In the genomic region with DNA sequence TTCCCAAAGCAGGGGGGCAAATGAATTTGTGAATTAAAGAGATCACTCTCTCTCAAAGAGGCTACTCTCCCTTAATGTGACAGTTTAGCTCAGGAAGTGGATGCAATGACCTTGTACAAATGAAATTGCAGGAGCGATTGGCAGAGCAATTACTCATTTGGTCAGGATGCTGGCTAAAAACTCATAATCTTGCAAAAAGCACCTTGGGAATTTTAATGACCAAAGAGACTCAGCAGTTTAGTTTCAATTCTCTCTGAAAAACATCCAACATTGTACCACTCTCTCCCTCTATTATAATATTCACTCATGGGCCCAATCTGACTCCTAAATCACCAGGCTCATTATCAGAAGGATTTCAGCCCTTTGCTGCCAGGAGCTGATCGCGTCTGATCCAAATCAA, we compare ENCODE assay signal across 15 cellular contexts. TPM values are rescaled to one million over a fixed set of nuclear protein-coding genes. Genes with fewer than 3 reads are reported as not detected.
DNase-seq lines count a peak whose midpoint lies in the region; ATAC-seq, FAIRE-seq and TF ChIP-seq lines count a peak whose summit lies in the region.
"Had no signal": no experiment of that assay in that cellular context is flagged by ENCODE, and none has a peak within 500 bp of the region (broad histone marks: within the 10 kb centered on the region; RNA-seq: fewer than 3 reads in every experiment).

No MANE protein-coding gene starts in this region.

- H3K9me3 Mint-ChIP-seq in HFFc6 = no peaks in the 10 kb centered on the region
- H3K9me3 Mint-ChIP-seq in astrocyte (ENCODE audit: unreplicated experiment) = no peaks in the 10 kb centered on the region
- H3K9me3 Mint-ChIP-seq in CD8-positive, alpha-beta T cell = no peaks in the 10 kb centered on the region
- peaks cover 4% of the 10 kb centered on the region for H3K9me3 Mint-ChIP-seq in stimulated activated memory B cell treated with anti-CD40 and anti-IgM and Interleukin-4, amounts not matched to agents 10 μg/mL and 1 μg/mL and 100 μg/mL, for 72 hours
- H3K9me3 Mint-ChIP-seq: activated naive CD8-positive, alpha-beta T cell treated with anti-CD3 and anti-CD28 coated beads for 36 hours; stimulated activated naive CD8-positive, alpha-beta T cell treated with anti-CD3 and anti-CD28 coated beads, Interleukin-15, amount 100 ng/mL, for 72 hours had no signal

- no peaks in the 10 kb centered on the region for H3K36me3 ChIP-seq in astrocyte (ENCODE audit: insufficient read depth, low read length)
- no peaks in the 10 kb centered on the region for H3K36me3 ChIP-seq in keratinocyte (ENCODE audit: control insufficient read depth in 2 of 2, extremely low read depth in 1 of 2, insufficient read depth in 2 of 2, low read length in 2 of 2)
- H3K36me3 ChIP-seq in subcutaneous abdominal adipose tissue (ENCODE audit: control insufficient read depth in 5 of 5, insufficient read depth in 5 of 5, low read length in 5 of 5) = no peaks in the 10 kb centered on the region
- H3K36me3 ChIP-seq in CD8-positive, alpha-beta T cell (ENCODE audit: insufficient read depth, low read length) = no peaks in the 10 kb centered on the region

- H3K27me3 Mint-ChIP-seq in HFFc6 (ENCODE audit: insufficient read depth) = no peaks in the 10 kb centered on the region
- H3K27me3 Mint-ChIP-seq in astrocyte (ENCODE audit: low read depth, unreplicated experiment) = no peaks in the 10 kb centered on the region
- H3K27me3 Mint-ChIP-seq in CD8-positive, alpha-beta T cell (ENCODE audit: low read depth) = no peaks in the 10 kb centered on the region
- no peaks in the 10 kb centered on the region for H3K27me3 Mint-ChIP-seq in stimulated activated memory B cell treated with anti-CD40 and anti-IgM and Interleukin-4, amounts not matched to agents 10 μg/mL and 1 μg/mL and 100 μg/mL, for 72 hours
- H3K27me3 Mint-ChIP-seq: activated naive CD8-positive, alpha-beta T cell treated with anti-CD3 and anti-CD28 coated beads for 36 hours; stimulated activated naive CD8-positive, alpha-beta T cell treated with anti-CD3 and anti-CD28 coated beads, Interleukin-15, amount 100 ng/mL, for 72 hours had no signal

- H3K4me1 Mint-ChIP-seq in HFFc6 (ENCODE audit: low read depth) (peaks cover 100% of the 10 kb centered on the region), astrocyte (ENCODE audit: low read depth, unreplicated experiment) (peaks cover 83% of the 10 kb centered on the region)
- no peaks in the 10 kb centered on the region for H3K4me1 Mint-ChIP-seq in CD8-positive, alpha-beta T cell (ENCODE audit: low read depth)
- no peaks in the 10 kb centered on the region for H3K4me1 Mint-ChIP-seq in stimulated activated memory B cell treated with anti-CD40 and anti-IgM and Interleukin-4, amounts not matched to agents 10 μg/mL and 1 μg/mL and 100 μg/mL, for 72 hours
- H3K4me1 Mint-ChIP-seq: activated naive CD8-positive, alpha-beta T cell treated with anti-CD3 and anti-CD28 coated beads for 36 hours; stimulated activated naive CD8-positive, alpha-beta T cell treated with anti-CD3 and anti-CD28 coated beads, Interleukin-15, amount 100 ng/mL, for 72 hours had no signal

- dilution Hi-C loops in keratinocyte (cut with MboI; ENCODE audit: extremely low pct_ligation_motif_present, low sequenced_read_pairs) = no loop called here

- H3K27me3 ChIP-seq in astrocyte (ENCODE audit: insufficient read depth, low read length) (no peaks in the 10 kb centered on the region), keratinocyte (ENCODE audit: control insufficient read depth, extremely low read depth, insufficient read depth, low read length) (no peaks in the 10 kb centered on the region), subcutaneous abdominal adipose tissue (ENCODE audit: control insufficient read depth in 5 of 5, insufficient read depth in 4 of 5, low read length in 5 of 5) (no peaks in the 10 kb centered on the region)
- no peaks in the 10 kb centered on the region for H3K27me3 ChIP-seq in CD8-positive, alpha-beta T cell (ENCODE audit: insufficient read depth, low read length)

- H3K27ac ChIP-seq in astrocyte (ENCODE audit: low read depth, low read length) (peak overlapping the region; percentile 94), keratinocyte (ENCODE audit: control insufficient read depth, insufficient read depth, low read length) (peak overlapping the region; percentile 92), subcutaneous abdominal adipose tissue (ENCODE audit: low read depth, low read length) (peak overlapping the region; percentile 78)
- no peak overlapping the region for H3K27ac ChIP-seq in CD8-positive, alpha-beta T cell (ENCODE audit: low read depth, low read length)

- H3K36me3 Mint-ChIP-seq in HFFc6 (ENCODE audit: low read depth) (peaks cover 5% of the 10 kb centered on the region; the same call in 1 of the 2 replicates), astrocyte (ENCODE audit: low read depth, unreplicated experiment) (no peaks in the 10 kb centered on the region)
- H3K36me3 Mint-ChIP-seq in CD8-positive, alpha-beta T cell = no peaks in the 10 kb centered on the region
- no peaks in the 10 kb centered on the region for H3K36me3 Mint-ChIP-seq in stimulated activated memory B cell treated with anti-CD40 and anti-IgM and Interleukin-4, amounts not matched to agents 10 μg/mL and 1 μg/mL and 100 μg/mL, for 72 hours
- H3K36me3 Mint-ChIP-seq: activated naive CD8-positive, alpha-beta T cell treated with anti-CD3 and anti-CD28 coated beads for 36 hours had no signal

- no peaks in the 10 kb centered on the region for H4K20me1 ChIP-seq in astrocyte (ENCODE audit: insufficient read depth, low read length)
- no peaks in the 10 kb centered on the region for H4K20me1 ChIP-seq in keratinocyte (ENCODE audit: control insufficient read depth, extremely low read depth, insufficient read depth, low read length)

- no peak for ATAC-seq in CD8-positive, alpha-beta T cell
- no peak for ATAC-seq in stimulated activated memory B cell treated with anti-CD40 and anti-IgM and Interleukin-4, amounts not matched to agents 10 μg/mL and 1 μg/mL and 100 μg/mL, for 72 hours
- ATAC-seq in HG03460 (IDR thresholded peaks at IDR 0.05; ENCODE audit: unreplicated experiment) = no peak
- ATAC-seq: stimulated activated naive CD8-positive, alpha-beta T cell treated with anti-CD3 and anti-CD28 coated beads, Interleukin-15, amount 100 ng/mL, for 72 hours had no signal

- no peaks in the 10 kb centered on the region for H3K9me3 ChIP-seq in astrocyte (ENCODE audit: insufficient read depth, low read depth, low read length)
- H3K9me3 ChIP-seq in keratinocyte (ENCODE audit: control insufficient read depth, low read depth, low read length) = no peaks in the 10 kb centered on the region
- no peaks in the 10 kb centered on the region for H3K9me3 ChIP-seq in subcutaneous abdominal adipose tissue (ENCODE audit: control insufficient read depth in 5 of 5, low read length in 5 of 5)
- no peaks in the 10 kb centered on the region for H3K9me3 ChIP-seq in CD8-positive, alpha-beta T cell (ENCODE audit: low read length)

- H3K79me2 ChIP-seq in astrocyte (ENCODE audit: insufficient read depth, low read length) (peaks cover 87% of the 10 kb centered on the region), keratinocyte (ENCODE audit: control insufficient read depth, insufficient read depth, low read length) (peaks cover 71% of the 10 kb centered on the region)

- DNase-seq in HFFc6 (peak; percentile 59), astrocyte (ENCODE audit: low read depth) (peak; percentile 48), keratinocyte (ENCODE audit: low read depth, low spot score) (no peak)
- DNase-seq in CD8-positive, alpha-beta T cell = no peak
- DNase-seq in activated CD4-positive, alpha-beta T cell treated with anti-CD3 and anti-CD28 coated beads, Interleukin-2, amount 50 U/mL, for 4 hours = no peak
- DNase-seq: activated naive CD8-positive, alpha-beta T cell treated with anti-CD3 and anti-CD28 coated beads for 36 hours; effector CD4-positive, alpha-beta T cell; head of caudate nucleus; MV-4-11; NCI-H345; RPMI8226; stimulated activated naive CD8-positive, alpha-beta T cell treated with anti-CD3 and anti-CD28 coated beads, Interleukin-15, amount 100 ng/mL, for 72 hours had no signal

- no peak overlapping the region for H2AFZ ChIP-seq in astrocyte (ENCODE audit: low read depth, low read length)
- no peak overlapping the region for H2AFZ ChIP-seq in keratinocyte (ENCODE audit: control insufficient read depth, low read length)

- TF ChIP-seq CTCF in HFFc6 (IDR thresholded peaks at IDR 0.05) (no peak), astrocyte (IDR thresholded peaks at IDR 0.05; ENCODE audit: insufficient read depth, low read depth, low read length) (no peak), keratinocyte (optimal IDR thresholded peaks at IDR 0.05 in 1 of 3, IDR thresholded peaks at IDR 0.05 in 1 of 3, conservative IDR thresholded peaks at IDR 0.05 in 1 of 3; ENCODE audit: extremely low read depth in 1 of 3, insufficient read depth in 2 of 3, low read length in 3 of 3) (no peak)
- no peak for TF ChIP-seq CTCF in CD8-positive, alpha-beta T cell (IDR thresholded peaks at IDR 0.05)

- intact Hi-C loops in CD8-positive, alpha-beta T cell (cut with DNase I, micrococcal nuclease) = no loop called here

- peaks cover 82% of the 10 kb centered on the region for H3K4me1 ChIP-seq in astrocyte (ENCODE audit: insufficient read depth, low read length)
- peaks cover 87% of the 10 kb centered on the region for H3K4me1 ChIP-seq in keratinocyte (ENCODE audit: control insufficient read depth, extremely low read depth, insufficient read depth, low read length)
- H3K4me1 ChIP-seq in subcutaneous abdominal adipose tissue (ENCODE audit: control insufficient read depth in 5 of 5, insufficient read depth in 5 of 5, low read length in 5 of 5) = peaks cover 4 to 70% (median 39%) of the 10 kb centered on the region in 5 donors
- no peaks in the 10 kb centered on the region for H3K4me1 ChIP-seq in CD8-positive, alpha-beta T cell (ENCODE audit: insufficient read depth, low read length)

- no peaks in the 10 kb centered on the region for H3K9me1 ChIP-seq in keratinocyte (ENCODE audit: control insufficient read depth, extremely low read depth, insufficient read depth, low read length)

- H3K4me3 ChIP-seq in astrocyte (ENCODE audit: insufficient read depth, low read depth, low read length) (peak overlapping the region; percentile 38), keratinocyte (ENCODE audit: control insufficient read depth in 2 of 3, extremely low read depth in 1 of 3, insufficient read depth in 2 of 3, low read depth in 1 of 3, low read length in 3 of 3) (peak overlapping the region in 1 of 3 experiments; percentile 31), subcutaneous abdominal adipose tissue (ENCODE audit: low read depth in 1 of 5, low read length in 5 of 5) (no peak overlapping the region)
- no peak overlapping the region for H3K4me3 ChIP-seq in CD8-positive, alpha-beta T cell (ENCODE audit: low read depth, low read length)

- POLR2A ChIA-PET in CD8-positive, alpha-beta T cell (lab: Charles Lee) = no interaction called here

- H3K27ac Mint-ChIP-seq in HFFc6 (peak overlapping the region; percentile 90), astrocyte (ENCODE audit: unreplicated experiment) (peak overlapping the region; percentile 99)
- H3K27ac Mint-ChIP-seq in CD8-positive, alpha-beta T cell = no peak overlapping the region
- no peak overlapping the region for H3K27ac Mint-ChIP-seq in stimulated activated memory B cell treated with anti-CD40 and anti-IgM and Interleukin-4, amounts not matched to agents 10 μg/mL and 1 μg/mL and 100 μg/mL, for 72 hours
- H3K27ac Mint-ChIP-seq: activated naive CD8-positive, alpha-beta T cell treated with anti-CD3 and anti-CD28 coated beads for 36 hours; stimulated activated naive CD8-positive, alpha-beta T cell treated with anti-CD3 and anti-CD28 coated beads, Interleukin-15, amount 100 ng/mL, for 72 hours had no signal

- FAIRE-seq in astrocyte (lab: Jason Lieb, UNC) = no peak
- no peak for FAIRE-seq in keratinocyte (lab: Jason Lieb, UNC)

- H3K4me2 ChIP-seq in astrocyte (ENCODE audit: low read length) = peak overlapping the region; percentile 79
- peak overlapping the region; percentile 93 for H3K4me2 ChIP-seq in keratinocyte (ENCODE audit: control insufficient read depth, extremely low read depth, insufficient read depth, low read depth, low read length)

- CTCF ChIA-PET in CD8-positive, alpha-beta T cell (lab: Charles Lee) = no interaction called here

- H3K4me3 Mint-ChIP-seq in HFFc6 (peak overlapping the region; percentile 69), astrocyte (ENCODE audit: unreplicated experiment) (peak overlapping the region; percentile 55)
- H3K4me3 Mint-ChIP-seq in CD8-positive, alpha-beta T cell = no peak overlapping the region
- H3K4me3 Mint-ChIP-seq in stimulated activated memory B cell treated with anti-CD40 and anti-IgM and Interleukin-4, amounts not matched to agents 10 μg/mL and 1 μg/mL and 100 μg/mL, for 72 hours = no peak overlapping the region
- H3K4me3 Mint-ChIP-seq: activated naive CD8-positive, alpha-beta T cell treated with anti-CD3 and anti-CD28 coated beads for 36 hours; stimulated activated naive CD8-positive, alpha-beta T cell treated with anti-CD3 and anti-CD28 coated beads, Interleukin-15, amount 100 ng/mL, for 72 hours had no signal

- H3K9ac ChIP-seq in astrocyte (ENCODE audit: low read length) = peak overlapping the region; percentile 72
- peak overlapping the region; percentile 74 for H3K9ac ChIP-seq in keratinocyte (ENCODE audit: control insufficient read depth, extremely low read depth, insufficient read depth, low read length)
- H3K9ac ChIP-seq in subcutaneous abdominal adipose tissue (ENCODE audit: low read length in 5 of 5) = no peak overlapping the region

RNA-seq across cellular contexts. Expression of gene PDGFC, which starts 26.1 kb away (rescaled TPM):
- 100 to 1,000 TPM in 1 of 6 experiments, 10 to 100 TPM in 5; 71.5 to 112 (median 76.1) TPM for total RNA-seq in HFFc6 (2021; fragmentation: NEBNext Ultra II Directional; extraction: Animal tissue kit (Norgen Biotek cat#: 25700))
- 167 and 188 TPM in 2 replicates for total RNA-seq in astrocyte
- 19.5 to 29.7 TPM (median 28.9 TPM) in 3 replicates for polyA plus RNA-seq in keratinocyte
- 22.1 TPM for polyA plus RNA-seq in keratinocyte (2011; ENCODE audit: low read depth)
- polyA plus RNA-seq in keratinocyte (2011; cell fraction: cytosol; rRNA removed) = 11.6 and 23.3 TPM in 2 replicates
- polyA plus RNA-seq in keratinocyte (2011; cell fraction: nucleus; rRNA removed) = 34.6 and 37.1 TPM in 2 replicates
- polyA plus RNA-seq in keratinocyte (2012; ENCODE audit: low replicate concordance) = 12.8 and 36.2 TPM in 2 replicates
- 30.0 to 73.6 TPM (median 44.4 TPM) in 3 replicates for polyA minus RNA-seq in keratinocyte
- polyA minus RNA-seq in keratinocyte (2011; cell fraction: cytosol; rRNA and poly(A)+ RNA removed) = 24.0 TPM
- polyA minus RNA-seq in keratinocyte (2011; cell fraction: nucleus; rRNA and poly(A)+ RNA removed) = 35.7 and 84.4 TPM in 2 replicates
- total RNA-seq in CD8-positive, alpha-beta T cell = not detected
- total RNA-seq: activated naive CD8-positive, alpha-beta T cell treated with anti-CD3 and anti-CD28 coated beads for 36 hours had no signal

Comparison
In these comparisons a context has a peak if more than half of its experiments do, and no peak if none do; other contexts are left out.
1. DNase-seq: peak in HFFc6 (single experiment) and astrocyte (single experiment); none in keratinocyte (single experiment), CD8-positive, alpha-beta T cell (0 of 7) and activated CD4-positive, alpha-beta T cell treated with anti-CD3 and anti-CD28 coated beads, Interleukin-2, amount 50 U/mL, for 4 hours (0 of 2).
2. H3K27ac Mint-ChIP-seq: peak in HFFc6 (single experiment) and astrocyte (single experiment); none in CD8-positive, alpha-beta T cell (single experiment) and stimulated activated memory B cell treated with anti-CD40 and anti-IgM and Interleukin-4, amounts not matched to agents 10 μg/mL and 1 μg/mL and 100 μg/mL, for 72 hours (single experiment).
3. H3K4me3 Mint-ChIP-seq: peak in HFFc6 (single experiment) and astrocyte (single experiment); none in CD8-positive, alpha-beta T cell (single experiment) and stimulated activated memory B cell treated with anti-CD40 and anti-IgM and Interleukin-4, amounts not matched to agents 10 μg/mL and 1 μg/mL and 100 μg/mL, for 72 hours (single experiment).
4. H3K9ac ChIP-seq: peak in astrocyte (single experiment) and keratinocyte (single experiment); none in subcutaneous abdominal adipose tissue (0 of 5).
5. RNA of gene PDGFC, which starts 26.1 kb away (total RNA-seq): 167 to 188 TPM in astrocyte and 71.5 to 112 TPM in HFFc6; not detected in CD8-positive, alpha-beta T cell; every median in the first group is over 10 times any median in the second.